In the genomic region with DNA sequence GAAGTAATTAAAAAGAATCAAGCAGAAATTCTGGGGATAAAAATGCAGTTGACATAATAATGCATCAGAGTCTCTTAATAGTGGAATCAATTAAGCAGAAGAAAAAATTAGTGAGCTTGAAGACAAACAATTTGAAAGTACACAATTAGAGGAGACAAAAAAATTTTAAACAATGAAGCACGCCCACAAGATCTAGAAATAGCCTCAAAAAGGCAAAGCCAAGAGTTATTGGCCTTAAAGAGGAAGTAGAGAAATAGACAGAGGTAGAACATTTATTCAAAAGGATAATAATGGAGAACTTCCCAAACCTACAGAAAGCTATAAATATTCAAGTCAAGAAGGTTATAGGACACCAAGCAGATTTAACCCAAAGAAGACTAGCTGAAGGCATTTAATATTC, we compare ENCODE assay signal across 21 cellular contexts.
"Had no signal": no experiment of that assay in that cellular context is flagged by ENCODE, and none has a peak within 500 bp of the region (broad histone marks: within the 10 kb centered on the region; RNA-seq: fewer than 3 reads in every experiment).

No MANE protein-coding gene starts in this region.

- H3K9me3 Mint-ChIP-seq: activated T-cell treated with anti-CD3 and anti-CD28 coated beads, Interleukin-2, amount 50 U/mL, for 24 hours had no signal

- H3K4me3 Mint-ChIP-seq: activated T-cell treated with anti-CD3 and anti-CD28 coated beads, Interleukin-2, amount 50 U/mL, for 24 hours; mesothelial cell of epicardium; naive B cell had no signal

- DNase-seq: activated CD4-positive, alpha-beta T cell treated with anti-CD3 and anti-CD28 coated beads for 48 hours; activated CD4-positive, alpha-beta T cell treated with anti-CD3 and anti-CD28 coated beads, Interleukin-2, amount 50 U/mL, for 48 hours; activated CD8-positive, alpha-beta memory T cell treated with anti-CD3 and anti-CD28 coated beads, Interleukin-2, amount 50 U/mL, for 4 hours; activated gamma-delta T cell treated with Interleukin-2 at 50 U/mL for 16 hours; activated naive CD4-positive, alpha-beta T cell treated with anti-CD3 and anti-CD28 coated beads, Interleukin-2, amount 50 U/mL, for 16 hours; activated T-cell treated with anti-CD3 and anti-CD28 coated beads, Interleukin-2, amount 50 U/mL, for 24 hours; amniotic stem cell; brain microvascular endothelial cell; dorsolateral prefrontal cortex; effector memory CD4-positive, alpha-beta T cell; erythroblast; gastrocnemius medialis; glutamatergic neuron; naive B cell; ovary; stimulated activated CD4-positive, alpha-beta T cell treated with anti-CD3 and anti-CD28 coated beads, Interleukin-2, amount 100 ng/mL, for 48 hours; stimulated activated naive CD4-positive, alpha-beta T cell treated with Interleukin-2 at 50 U/mL for 16 hours had no signal

- H3K36me3 Mint-ChIP-seq: mesothelial cell of epicardium had no signal

- H3K27me3 Mint-ChIP-seq: activated T-cell treated with anti-CD3 and anti-CD28 coated beads, Interleukin-2, amount 50 U/mL, for 24 hours had no signal

- ATAC-seq: activated CD4-positive, CD25-positive, alpha-beta regulatory T cell treated with anti-CD3 and anti-CD28 coated beads, Interleukin-2, amount 50 U/mL, for 24 hours; gastrocnemius medialis; right lobe of liver had no signal

- H3K27ac Mint-ChIP-seq: activated T-cell treated with anti-CD3 and anti-CD28 coated beads, Interleukin-2, amount 50 U/mL, for 24 hours; mesothelial cell of epicardium; progenitor cell of endocrine pancreas had no signal
